ENCODE assay signal across 24 cellular contexts in the genomic region with DNA sequence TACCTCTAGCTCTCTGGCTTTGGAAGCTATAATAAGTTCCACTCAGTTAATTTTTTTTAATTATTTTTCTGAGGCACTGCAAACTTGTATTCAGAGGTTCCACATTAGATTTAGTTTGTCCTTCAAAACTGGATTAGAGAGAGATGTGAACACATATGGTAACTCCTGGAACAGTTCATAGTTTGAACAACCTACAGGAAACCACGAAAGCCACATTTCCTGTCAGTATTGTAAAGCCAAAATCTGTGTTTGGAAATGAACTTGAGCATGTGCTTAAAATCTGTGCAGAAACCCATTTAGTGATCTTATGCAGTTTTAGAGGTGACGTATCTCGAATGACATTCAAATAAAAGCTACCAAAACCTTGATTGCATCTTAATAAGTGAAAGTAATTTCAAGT.
DNase-seq lines count a peak whose midpoint lies in the region; ATAC-seq and TF ChIP-seq lines count a peak whose summit lies in the region.
"Had no signal": no experiment of that assay in that cellular context is flagged by ENCODE, and none has a peak within 500 bp of the region (broad histone marks: within the 10 kb centered on the region; RNA-seq: fewer than 3 reads in every experiment).

No MANE protein-coding gene starts in this region.

- H3K27me3 Mint-ChIP-seq in type B pancreatic cell: no peaks in the 10 kb centered on the region
- H3K27me3 Mint-ChIP-seq: activated naive CD4-positive, alpha-beta T cell treated with anti-CD3 and anti-CD28 coated beads, Interleukin-2, amount 10 ng/mL, durations not matched to agents 7 days and 5 days; activated T-helper 17 cell treated with anti-CD3 and anti-CD28 coated beads, Interleukin-2, amount 50 U/mL, for 72 hours; IgD-negative memory B cell; natural killer cell treated with Interleukin-12 subunit alpha and Interleukin-12 subunit beta and Interleukin-15 and Interleukin-18, amount 100 ng/mL, for 72 hours had no signal

- no peaks in the 10 kb centered on the region for H3K4me1 Mint-ChIP-seq in type B pancreatic cell (ENCODE audit: unreplicated experiment)
- H3K4me1 Mint-ChIP-seq: activated T-helper 17 cell treated with anti-CD3 and anti-CD28 coated beads, Interleukin-2, amount 50 U/mL, for 72 hours; CD14-positive monocyte; IgD-negative memory B cell had no signal

- no peaks in the 10 kb centered on the region for H3K9me3 Mint-ChIP-seq in type B pancreatic cell

- no peak for ATAC-seq in GM21360 (IDR thresholded peaks at IDR 0.05; ENCODE audit: unreplicated experiment)
- ATAC-seq: activated T-helper 17 cell treated with anti-CD3 and anti-CD28 coated beads, Interleukin-2, amount 50 U/mL, for 72 hours; gastroesophageal sphincter; mucosa of descending colon; natural killer cell treated with Interleukin-12 subunit alpha and Interleukin-12 subunit beta and Interleukin-15 and Interleukin-18, amount 100 ng/mL, for 72 hours had no signal

- DNase-seq in GF-D8 (lab: John Stamatoyannopoulos, UW): peak; percentile 30
- DNase-seq in Kasumi-1 (lab: John Stamatoyannopoulos, UW): peak; percentile 84 to 87
- peak; percentile 50 for DNase-seq in OCI-M1 (lab: John Stamatoyannopoulos, UW)
- DNase-seq in iris pigment epithelial cell (ENCODE audit: low read depth): peak; percentile 0
- no peak for DNase-seq in type B pancreatic cell (ENCODE audit: extremely low spot score, unreplicated experiment)
- DNase-seq in NCI-H69 (lab: John Stamatoyannopoulos, UW): no peak
- DNase-seq: activated naive CD4-positive, alpha-beta T cell treated with anti-CD3 and anti-CD28 coated beads, Interleukin-2, amount 10 ng/mL, durations not matched to agents 7 days and 5 days; Caco-2; GDM1; GM23248; MG63; mucosa of descending colon; NCI-H1436 treated with DMSO at 0.1 percent for 48 hours; NCI-H2081 treated with DMSO at 0.1 percent for 48 hours; NCI-H226; stimulated activated CD4-positive, alpha-beta T cell treated with anti-CD3 and anti-CD28 coated beads, Interleukin-15, amount 100 ng/mL, for 24 hours; stimulated activated CD4-positive, alpha-beta T cell treated with anti-CD3 and anti-CD28 coated beads, Interleukin-4, amount 100 ng/mL, for 4 hours had no signal

- TF ChIP-seq CTCF in type B pancreatic cell (conservative IDR thresholded peaks at IDR 0.05): no peak

- no peak overlapping the region for H3K27ac Mint-ChIP-seq in type B pancreatic cell
- H3K27ac Mint-ChIP-seq: activated naive CD4-positive, alpha-beta T cell treated with anti-CD3 and anti-CD28 coated beads, Interleukin-2, amount 10 ng/mL, durations not matched to agents 7 days and 5 days; activated T-helper 17 cell treated with anti-CD3 and anti-CD28 coated beads, Interleukin-2, amount 50 U/mL, for 72 hours; IgD-negative memory B cell; natural killer cell treated with Interleukin-12 subunit alpha and Interleukin-12 subunit beta and Interleukin-15 and Interleukin-18, amount 100 ng/mL, for 72 hours; T-helper 2 cell treated with Interferon-gamma antibody and Interleukin-4, amounts not matched to agents 5 μg/mL and 100 μg/mL, for 36 hours had no signal

- no peak overlapping the region for H3K4me3 Mint-ChIP-seq in type B pancreatic cell
- H3K4me3 Mint-ChIP-seq: activated naive CD4-positive, alpha-beta T cell treated with anti-CD3 and anti-CD28 coated beads, Interleukin-2, amount 10 ng/mL, durations not matched to agents 7 days and 5 days; activated T-helper 17 cell treated with anti-CD3 and anti-CD28 coated beads, Interleukin-2, amount 50 U/mL, for 72 hours; CD14-positive monocyte; IgD-negative memory B cell; natural killer cell treated with Interleukin-12 subunit alpha and Interleukin-12 subunit beta and Interleukin-15 and Interleukin-18, amount 100 ng/mL, for 72 hours; T-helper 2 cell treated with Interferon-gamma antibody and Interleukin-4, amounts not matched to agents 5 μg/mL and 100 μg/mL, for 36 hours had no signal

- no peaks in the 10 kb centered on the region for H3K36me3 Mint-ChIP-seq in type B pancreatic cell
- H3K36me3 Mint-ChIP-seq: activated naive CD4-positive, alpha-beta T cell treated with anti-CD3 and anti-CD28 coated beads, Interleukin-2, amount 10 ng/mL, durations not matched to agents 7 days and 5 days; CD14-positive monocyte; IgD-negative memory B cell had no signal

Comparison
In these comparisons a context has a peak if more than half of its experiments do, and no peak if none do; other contexts are left out.
1. DNase-seq: peak in GF-D8 (single experiment), Kasumi-1 (2 of 2), OCI-M1 (single experiment) and iris pigment epithelial cell (single experiment); none in type B pancreatic cell (single experiment) and NCI-H69 (single experiment).